In the genomic region with DNA sequence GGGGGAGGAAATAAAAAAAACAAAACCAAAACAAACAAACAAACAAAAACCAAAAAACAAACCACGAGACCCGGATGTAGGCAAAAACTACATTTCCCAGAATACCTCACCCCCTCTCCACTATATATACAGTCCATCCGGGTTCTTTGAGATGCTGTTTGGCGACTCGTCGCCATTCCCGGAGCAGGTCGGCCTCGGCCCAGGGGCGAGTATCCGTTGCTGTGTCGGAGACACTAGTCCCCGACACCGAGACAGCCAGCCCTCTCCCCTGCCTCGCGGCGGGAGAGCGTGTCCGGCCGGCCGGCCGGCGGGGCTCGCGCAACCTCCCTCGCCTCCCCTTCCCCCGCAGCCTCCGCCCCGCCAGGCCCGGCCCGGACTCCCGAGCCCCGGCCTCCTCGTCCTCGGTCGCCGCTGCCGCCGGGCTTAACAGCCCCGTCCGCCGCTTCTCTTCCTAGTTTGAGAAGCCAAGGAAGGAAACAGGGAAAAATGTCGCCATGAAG, we compare ENCODE assay signal across 8 cellular contexts. TPM values are rescaled to one million over a fixed set of nuclear protein-coding genes. Genes with fewer than 3 reads are reported as not detected.
DNase-seq lines count a peak whose midpoint lies in the region; ATAC-seq and TF ChIP-seq lines count a peak whose summit lies in the region.

A gene (plus strand): TSS at position 154 of the 500 bp plus-strand sequence. CDS start 456 bp downstream, outside the sequence.

- H3K9ac ChIP-seq in smooth muscle cell (ENCODE audit: low read depth), result peak within 1 kb of the TSS; percentile 96

- H3K27me3 ChIP-seq in A673 (replicated peaks; ENCODE audit: insufficient read depth, low read depth, low read length, poor library complexity), result no peaks in the 10 kb centered on the region
- no peaks in the 10 kb centered on the region for H3K27me3 ChIP-seq in smooth muscle cell (ENCODE audit: low read depth)

- H4K20me1 ChIP-seq in smooth muscle cell (ENCODE audit: low read depth), result peaks cover 46% of the 10 kb centered on the region

- TF ChIP-seq CTCF in A673 (conservative IDR thresholded peaks at IDR 0.05; ENCODE audit: low read depth, low read length) (no peak), smooth muscle cell (IDR thresholded peaks at IDR 0.05; ENCODE audit: borderline replicate concordance, insufficient read depth, poor library complexity, severe bottlenecking) (no peak)

- H3K4me2 ChIP-seq in smooth muscle cell, result peak within 1 kb of the TSS; percentile 91

- H3K27ac Mint-ChIP-seq in central memory CD8-positive, alpha-beta T cell (ENCODE audit: low read depth), result peak within 1 kb of the TSS; percentile 94

- ATAC-seq in GM18867 (IDR thresholded peaks at IDR 0.05; ENCODE audit: unreplicated experiment) (peak; percentile 59), HG03159 (IDR thresholded peaks at IDR 0.05; ENCODE audit: unreplicated experiment) (peak; percentile 57)
- ATAC-seq in central memory CD8-positive, alpha-beta T cell (replicated peaks; ENCODE audit: extremely low read depth, poor library complexity, severe bottlenecking), result peak; percentile 76

- H3K79me2 ChIP-seq in smooth muscle cell (ENCODE audit: low read depth), result peaks cover 51% of the 10 kb centered on the region

- H3K27ac ChIP-seq in A673 (ENCODE audit: low read depth, low read length, poor library complexity, severe bottlenecking) (peak within 1 kb of the TSS; percentile 93), smooth muscle cell (ENCODE audit: low read depth) (peak within 1 kb of the TSS; percentile 70)

- CTCF ChIA-PET in A673 (lab: Charles Lee), result no interaction called here

- peak within 1 kb of the TSS; percentile 96 for H3K4me3 Mint-ChIP-seq in central memory CD8-positive, alpha-beta T cell

- peaks cover 24% of the 10 kb centered on the region for H3K36me3 Mint-ChIP-seq in central memory CD8-positive, alpha-beta T cell (ENCODE audit: insufficient read depth)

- no peaks in the 10 kb centered on the region for H3K9me3 ChIP-seq in A673 (ENCODE audit: low read depth, low read length, poor library complexity, severe bottlenecking)
- no peaks in the 10 kb centered on the region for H3K9me3 ChIP-seq in smooth muscle cell (replicated peaks; ENCODE audit: low read depth)

- H3K9me3 Mint-ChIP-seq in central memory CD8-positive, alpha-beta T cell, result no peaks in the 10 kb centered on the region

- intact Hi-C loops in A673 (cut with micrococcal nuclease; ENCODE audit: unreplicated experiment), result no loop called here

- H3K4me1 ChIP-seq in A673 (ENCODE audit: insufficient read depth, low read length, poor library complexity, severe bottlenecking), result peaks cover 34% of the 10 kb centered on the region
- H3K4me1 ChIP-seq in smooth muscle cell (ENCODE audit: low read depth), result peaks cover 37% of the 10 kb centered on the region

- peak within 1 kb of the TSS; percentile 93 for H3K4me3 ChIP-seq in A673 (ENCODE audit: low read depth, low read length, poor library complexity, severe bottlenecking)
- peak within 1 kb of the TSS; percentile 96 for H3K4me3 ChIP-seq in smooth muscle cell

- no TSS peak for BruUV-seq in A673 (replicated peaks; lab: Mats Ljungman, UMichigan)

- under 1% methylated on average over 26 of the region's 43 CpGs for WGBS in smooth muscle cell (ENCODE audit: low lambda C conversion rate)

- H2AFZ ChIP-seq in smooth muscle cell (ENCODE audit: low read depth), result peak within 1 kb of the TSS; percentile 84

- H3K4me1 Mint-ChIP-seq in central memory CD8-positive, alpha-beta T cell, result peaks cover 41% of the 10 kb centered on the region

- peak; percentile 93 for DNase-seq in A673 (ENCODE audit: low spot score)
- DNase-seq in NCI-H226, result peak; percentile 64
- DNase-seq in activated CD4-positive, CD25-positive, alpha-beta regulatory T cell treated with anti-CD3 and anti-CD28 coated beads, Interleukin-2, amount 50 U/mL, for 16 hours (ENCODE audit: low read depth, low spot score), result peak; percentile 66
- DNase-seq in central memory CD8-positive, alpha-beta T cell (ENCODE audit: low spot score in 2 of 2), result peak; percentile 50 to 69
- DNase-seq in inferior parietal cortex (ENCODE audit: extremely low spot score), result peak; percentile 92
- peak; percentile 25 for DNase-seq in smooth muscle cell (lab: John Stamatoyannopoulos, UW; ENCODE audit: unreplicated experiment)

- H3K36me3 ChIP-seq in A673 (ENCODE audit: insufficient read depth, low read length, poor library complexity, severe bottlenecking) (peaks cover 10% of the 10 kb centered on the region), smooth muscle cell (ENCODE audit: low read depth) (no peaks in the 10 kb centered on the region)

- peaks cover 5% of the 10 kb centered on the region for H3F3A ChIP-seq in smooth muscle cell (ENCODE audit: low read depth)

- POLR2A ChIA-PET in A673 (lab: Charles Lee; ENCODE audit: low non-redundant PET), result interaction anchor here (0.7 kb wide), 1 partner anchor 49 kb away, joined by 4 read pairs; no protein-coding TSS in a partner anchor

- no peaks in the 10 kb centered on the region for H3K27me3 Mint-ChIP-seq in central memory CD8-positive, alpha-beta T cell

RNA-seq across cellular contexts. Expression of the gene that starts here (rescaled TPM):
- 225 and 240 TPM in 2 replicates for total RNA-seq in A673 (2021)
- total RNA-seq in smooth muscle cell, result 49.0 and 63.2 TPM in 2 replicates
- 115 and 134 TPM in 2 replicates for polyA plus RNA-seq in smooth muscle cell

Comparison
In these comparisons a context has a peak if more than half of its experiments do, and no peak if none do; other contexts are left out.
1. Peak in every context shown above with its lines: DNase-seq, ATAC-seq, H3K4me3 ChIP-seq and H3K27ac ChIP-seq.
2. DNase-seq: peak in every context shown above with its lines; median percentile 93 in A673; 92 in inferior parietal cortex; 66 in activated CD4-positive, CD25-positive, alpha-beta regulatory T cell treated with anti-CD3 and anti-CD28 coated beads, Interleukin-2, amount 50 U/mL, for 16 hours; 64 in NCI-H226; 60 in central memory CD8-positive, alpha-beta T cell; 25 in smooth muscle cell.